Comparison of ENCODE assay signal across 18 cellular contexts in the genomic region with DNA sequence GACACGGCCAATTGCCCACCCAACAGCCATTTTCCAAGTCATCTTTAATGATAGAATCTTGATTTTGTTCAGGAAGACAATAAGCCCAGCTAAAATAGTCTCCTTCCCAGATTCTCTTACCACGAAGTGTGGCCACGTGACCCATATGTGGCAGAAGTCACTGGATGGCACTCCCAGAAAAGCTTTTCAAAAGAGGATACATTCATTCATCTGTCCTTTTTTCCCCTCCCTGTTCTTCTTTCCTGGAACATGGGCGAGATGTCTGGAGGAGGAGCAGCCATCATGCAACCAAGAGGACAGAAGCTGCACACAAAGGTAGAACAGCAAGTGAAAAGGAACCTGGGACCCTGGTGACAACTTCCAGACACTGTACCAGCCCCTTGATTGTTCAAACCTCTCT.
"Had no signal": no experiment of that assay in that cellular context is flagged by ENCODE, and none has a peak within 500 bp of the region (broad histone marks: within the 10 kb centered on the region; RNA-seq: fewer than 3 reads in every experiment).

No MANE protein-coding gene starts in this region.

- DNase-seq: effector CD8-positive, alpha-beta T cell; heart left ventricle; hippocampal formation; left colon; left ventricle myocardium superior; midbrain; nucleus accumbens; pancreas; right cardiac atrium; small intestine; stimulated activated CD4-positive, alpha-beta T cell treated with anti-CD3 and anti-CD28 coated beads, Interleukin-4, amount 100 ng/mL, for 1 hour; stimulated activated naive CD8-positive, alpha-beta T cell treated with anti-CD3 and anti-CD28 coated beads, Interleukin-15, amount 100 ng/mL, for 72 hours; testis had no signal

- H3K4me1 ChIP-seq: pancreas, testis had no signal

- H3K36me3 ChIP-seq: heart left ventricle, pancreas, tibial nerve had no signal

- H3K27ac Mint-ChIP-seq: stimulated activated memory B cell treated with anti-CD40 and anti-IgM and Interleukin-4, amounts not matched to agents 10 μg/mL and 1 μg/mL and 100 μg/mL, for 72 hours had no signal

- H3K4me3 Mint-ChIP-seq: stimulated activated memory B cell treated with anti-CD40 and anti-IgM and Interleukin-4, amounts not matched to agents 10 μg/mL and 1 μg/mL and 100 μg/mL, for 72 hours; stimulated activated naive CD8-positive, alpha-beta T cell treated with anti-CD3 and anti-CD28 coated beads, Interleukin-15, amount 100 ng/mL, for 72 hours had no signal

- H3K36me3 Mint-ChIP-seq: stimulated activated memory B cell treated with anti-CD40 and anti-IgM and Interleukin-4, amounts not matched to agents 10 μg/mL and 1 μg/mL and 100 μg/mL, for 72 hours had no signal

- ATAC-seq: esophagus mucosa; heart left ventricle; left colon; left ventricle myocardium superior; right cardiac atrium; stimulated activated memory B cell treated with anti-CD40 and anti-IgM and Interleukin-4, amounts not matched to agents 10 μg/mL and 1 μg/mL and 100 μg/mL, for 72 hours had no signal

- H3K27ac ChIP-seq: coronary artery, heart left ventricle, pancreas, testis, tibial nerve had no signal

- H3K4me3 ChIP-seq: coronary artery, heart left ventricle, lung, pancreas, testis, tibial nerve had no signal

- H3K27me3 ChIP-seq: pancreas, testis had no signal

- H3K9me3 ChIP-seq: testis had no signal
